In the genomic region with DNA sequence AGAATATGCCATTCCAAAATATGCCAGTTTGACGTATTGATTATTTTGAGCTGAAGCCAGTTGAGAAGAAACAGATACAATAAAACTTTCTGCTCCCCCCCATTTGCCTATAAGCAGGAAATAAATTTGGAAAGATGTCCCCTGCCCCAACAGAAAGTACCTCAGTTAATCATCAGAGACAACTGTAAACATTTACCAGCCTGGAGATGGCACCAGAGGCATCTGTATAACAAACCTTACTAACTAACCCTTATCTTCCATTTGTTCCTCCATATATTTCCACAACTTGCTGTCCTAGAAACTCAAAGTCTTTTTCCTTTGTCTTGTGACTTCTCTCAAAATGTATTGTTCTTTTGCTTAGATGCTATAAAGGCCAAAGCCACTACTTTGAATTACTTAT, we compare ENCODE assay signal across 26 cellular contexts.
DNase-seq lines count a peak whose midpoint lies in the region; ATAC-seq and TF ChIP-seq lines count a peak whose summit lies in the region.
"Had no signal": no experiment of that assay in that cellular context is flagged by ENCODE, and none has a peak within 500 bp of the region (broad histone marks: within the 10 kb centered on the region; RNA-seq: fewer than 3 reads in every experiment).

No MANE protein-coding gene starts in this region.

- H3K4me3 Mint-ChIP-seq in naive thymus-derived CD8-positive, alpha-beta T cell, result no peak overlapping the region
- H3K4me3 Mint-ChIP-seq: T-helper 1 cell treated with Interleukin-12 subunit alpha and Interleukin-12 subunit beta and Interleukin-4 antibody, amounts not matched to agents 30 μg/mL and 1 μg/mL, for 36 hours had no signal

- peak; percentile 30 to 41 for ATAC-seq in naive thymus-derived CD8-positive, alpha-beta T cell
- no peak for ATAC-seq in HG02884 (IDR thresholded peaks at IDR 0.05; ENCODE audit: unreplicated experiment)
- ATAC-seq in HG03135 (IDR thresholded peaks at IDR 0.05; ENCODE audit: unreplicated experiment), result no peak
- ATAC-seq: esophagus mucosa, heart right ventricle, sciatic nerve, upper lobe of right lung had no signal

- H3K27me3 Mint-ChIP-seq in naive thymus-derived CD8-positive, alpha-beta T cell, result peaks cover 0 to 3% (median 0%) of the 10 kb centered on the region in 5 donors
- H3K27me3 Mint-ChIP-seq: progenitor cell of endocrine pancreas had no signal

- TF ChIP-seq CTCF in GM12872 (IDR thresholded peaks at IDR 0.05; ENCODE audit: insufficient read depth, low read depth, low read length), result 0 out of 3 replicates have a peak, but pooled peaks have one; percentile 4

- H3K27ac Mint-ChIP-seq in naive thymus-derived CD8-positive, alpha-beta T cell, result no peak overlapping the region
- H3K27ac Mint-ChIP-seq: progenitor cell of endocrine pancreas; T-helper 1 cell treated with Interleukin-12 subunit alpha and Interleukin-12 subunit beta and Interleukin-4 antibody, amounts not matched to agents 30 μg/mL and 1 μg/mL, for 36 hours had no signal

- DNase-seq in COR-L47 (lab: John Stamatoyannopoulos, UW) (peak; percentile 8), OCI-M1 (lab: John Stamatoyannopoulos, UW) (peak; percentile 9), SK-N-DZ (ENCODE audit: low spot score) (no peak)
- peak in 2 of 10 donors; percentile 12 to 18 for DNase-seq in naive thymus-derived CD8-positive, alpha-beta T cell
- DNase-seq: activated CD4-positive, alpha-beta T cell treated with anti-CD3 and anti-CD28 coated beads for 1 hour; activated gamma-delta T cell; activated T-cell treated with anti-CD3 and anti-CD28 coated beads, Interleukin-2, amount 50 U/mL, for 1 hour; foreskin fibroblast; HCEC 1CT; heart right ventricle; KG1; kidney glomerular epithelial cell; MG63; NCI-H1417 treated with DMSO at 0.1 percent for 48 hours; NCI-H2107; NCI-H524 treated with DMSO at 0.1 percent for 48 hours; stimulated activated CD4-positive, alpha-beta T cell treated with anti-CD3 and anti-CD28 coated beads, Interleukin-12 subunit alpha, Interleukin-12 subunit beta, amount 100 ng/mL, for 4 hours; stimulated activated CD4-positive, alpha-beta T cell treated with anti-CD3 and anti-CD28 coated beads, Interleukin-4, amount 100 ng/mL, for 1 hour; upper lobe of right lung had no signal

- POLR2A ChIA-PET in naive thymus-derived CD8-positive, alpha-beta T cell (lab: Charles Lee), result interaction anchor here (1.1 to 1.5 kb wide), 2 partner anchors 134 to 192 kb away, joined by 5 read pairs; a partner anchor contains a TSS

- no peaks in the 10 kb centered on the region for H3K9me3 Mint-ChIP-seq in naive thymus-derived CD8-positive, alpha-beta T cell
- H3K9me3 Mint-ChIP-seq: T-helper 1 cell treated with Interleukin-12 subunit alpha and Interleukin-12 subunit beta and Interleukin-4 antibody, amounts not matched to agents 30 μg/mL and 1 μg/mL, for 36 hours had no signal

- H3K36me3 Mint-ChIP-seq in naive thymus-derived CD8-positive, alpha-beta T cell, result no peaks in the 10 kb centered on the region

- peaks cover 0 to 7% (median 4%) of the 10 kb centered on the region in 4 donors for H3K4me1 Mint-ChIP-seq in naive thymus-derived CD8-positive, alpha-beta T cell

Comparison
In these comparisons a context has a peak if more than half of its experiments do, and no peak if none do; other contexts are left out.
1. ATAC-seq: peak in naive thymus-derived CD8-positive, alpha-beta T cell (2 of 2); none in HG02884 (single experiment) and HG03135 (single experiment).